13 cellular contexts compared by ENCODE assay signal in the genomic region with DNA sequence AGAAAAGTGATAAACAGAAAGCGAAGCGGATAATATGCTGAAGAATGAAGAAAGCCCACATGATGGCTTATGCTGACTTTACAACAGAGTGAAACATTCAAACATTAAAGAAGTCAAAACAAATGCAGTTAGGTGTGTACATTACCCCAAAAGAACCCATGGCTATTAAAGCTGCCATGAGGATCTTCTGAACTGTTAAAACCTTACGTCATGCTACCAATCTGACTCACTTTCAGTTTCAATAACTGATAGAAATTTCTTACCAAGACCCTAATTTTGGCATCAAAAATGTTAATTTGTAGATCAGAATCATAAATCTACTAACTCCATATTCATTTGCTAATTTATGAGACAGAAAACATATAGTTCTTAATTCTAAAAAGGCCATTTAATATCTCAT. TPM values are rescaled to one million over a fixed set of nuclear protein-coding genes. Genes with fewer than 3 reads are reported as not detected.
DNase-seq lines count a peak whose midpoint lies in the region; ATAC-seq and TF ChIP-seq lines count a peak whose summit lies in the region.
"Had no signal": no experiment of that assay in that cellular context is flagged by ENCODE, and none has a peak within 500 bp of the region (broad histone marks: within the 10 kb centered on the region; RNA-seq: fewer than 3 reads in every experiment).

No MANE protein-coding gene starts in this region.

- H3K4me3 ChIP-seq in tibial nerve = no peak overlapping the region
- no peak overlapping the region for H3K4me3 ChIP-seq in esophagus muscularis mucosa
- H3K4me3 ChIP-seq: PC-9 had no signal

- TF ChIP-seq CTCF in GM10248 (IDR thresholded peaks at IDR 0.05; ENCODE audit: control extremely low read depth, extremely low read depth, low read depth, missing control alignments) (no peak), tibial nerve (IDR thresholded peaks at IDR 0.05) (no peak), esophagus muscularis mucosa (IDR thresholded peaks at IDR 0.05) (no peak)

- CTCF ChIA-PET in GM10248 (lab: Yijun Ruan, JAX) = no interaction called here

- 96% methylated on average over 3 of the region's 3 CpGs for WGBS in tibial nerve, 2 donors
- WGBS in esophagus muscularis mucosa = 92% methylated on average over 3 of the region's 3 CpGs

- H3K4me1 ChIP-seq in tibial nerve (peaks cover 0 to 2% (median 0%) of the 10 kb centered on the region in 4 donors), esophagus muscularis mucosa (no peaks in the 10 kb centered on the region)

- peaks cover 0 to 13% (median 10%) of the 10 kb centered on the region in 3 donors for H3K36me3 ChIP-seq in tibial nerve
- H3K36me3 ChIP-seq in esophagus muscularis mucosa = peaks cover 9 to 14% (median 12%) of the 10 kb centered on the region in 4 donors

- DNase-seq in GM10248 (ENCODE audit: extremely low spot score) (peak; percentile 57), tibial nerve (ENCODE audit: low spot score in 2 of 2) (no peak), esophagus muscularis mucosa (ENCODE audit: extremely low spot score) (no peak), NCI-H2081 treated with DMSO at 0.1 percent for 48 hours (lab: John Stamatoyannopoulos, UW) (no peak), OCI-M1 (lab: John Stamatoyannopoulos, UW) (no peak)
- DNase-seq: AML-193; GF-D8; PC-9; stimulated activated CD4-positive, alpha-beta T cell treated with anti-CD3 and anti-CD28 coated beads, Interleukin-2, amount 100 ng/mL, for 24 hours; T1000 had no signal

- TF ChIP-seq POLR2A in tibial nerve (IDR thresholded peaks at IDR 0.05) (no peak), esophagus muscularis mucosa (IDR thresholded peaks at IDR 0.05; ENCODE audit: low read depth) (no peak)

- H3K27me3 ChIP-seq in tibial nerve (no peaks in the 10 kb centered on the region), esophagus muscularis mucosa (no peaks in the 10 kb centered on the region)

- intact Hi-C loops in esophagus muscularis mucosa (cut with DNase I) = no loop called here

- ATAC-seq in GM18909 (IDR thresholded peaks at IDR 0.05; ENCODE audit: poor library complexity, unreplicated experiment) (peak; percentile 99), GM21786 (IDR thresholded peaks at IDR 0.05; ENCODE audit: unreplicated experiment) (peak; percentile 89), HG03280 (IDR thresholded peaks at IDR 0.05; ENCODE audit: unreplicated experiment) (peak; percentile 87)

- H3K9me3 ChIP-seq in tibial nerve (no peaks in the 10 kb centered on the region), esophagus muscularis mucosa (no peaks in the 10 kb centered on the region)

- no peak overlapping the region for H3K27ac ChIP-seq in tibial nerve
- no peak overlapping the region for H3K27ac ChIP-seq in esophagus muscularis mucosa (replicated peaks in 1 of 4)
- H3K27ac ChIP-seq: PC-9 had no signal

- TF ChIP-seq EP300 in tibial nerve (IDR thresholded peaks at IDR 0.05) = no peak
- no peak for TF ChIP-seq EP300 in esophagus muscularis mucosa (IDR thresholded peaks at IDR 0.05)

- POLR2A ChIA-PET in GM10248 (lab: Yijun Ruan, JAX) = no interaction called here

RNA-seq across cellular contexts. Expression of gene KICS2, which starts 29.1 kb away (rescaled TPM):
- 10 to 100 TPM in 2 of 4 donors, 1 to 10 TPM in 2; 7.6 to 14.4 (median 9.8) TPM for total RNA-seq in tibial nerve
- total RNA-seq in esophagus muscularis mucosa = 1 to 10 TPM; 4.5 to 8.8 (median 6.4) TPM
